In the genomic region with DNA sequence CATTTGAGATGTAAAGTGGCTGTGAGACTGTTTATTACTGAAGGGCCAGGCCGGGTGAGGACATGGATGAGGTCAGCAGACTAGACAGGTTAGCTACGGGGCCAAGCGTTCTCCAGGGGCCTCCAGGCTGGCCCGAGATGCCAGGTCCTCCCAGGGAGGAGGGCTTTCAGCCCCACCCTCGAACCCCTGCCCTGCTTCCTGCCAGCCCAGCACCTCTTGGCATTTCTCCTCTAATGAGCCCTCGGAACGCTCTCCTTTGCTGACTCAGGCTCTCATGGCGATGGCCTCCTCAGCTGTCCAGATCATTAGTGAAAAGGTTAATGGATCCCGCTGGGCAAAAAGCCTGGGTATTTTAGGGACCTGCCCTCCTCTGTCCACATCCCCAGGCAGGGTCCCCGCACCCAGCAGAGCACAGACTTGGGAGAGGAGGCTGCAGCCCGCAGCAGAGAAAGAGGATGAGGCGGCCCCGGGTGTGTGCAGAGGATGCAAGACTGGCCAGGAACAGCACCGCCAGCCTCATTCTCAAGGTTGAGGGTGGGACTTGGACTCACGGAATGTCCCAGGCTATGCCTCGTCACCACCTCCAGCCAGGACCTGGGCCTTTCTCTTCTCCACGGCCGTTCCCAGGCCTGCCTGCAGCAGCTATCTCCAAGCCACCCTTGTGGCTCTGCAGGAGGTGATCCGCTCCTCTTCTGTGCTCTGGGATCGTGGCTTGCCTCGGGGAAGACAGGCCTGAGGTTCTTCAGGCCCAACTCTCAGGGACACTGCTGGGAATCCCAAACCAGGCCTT, we compare ENCODE assay signal across 22 cellular contexts. TPM values are rescaled to one million over a fixed set of nuclear protein-coding genes. Genes with fewer than 3 reads are reported as not detected.
"Had no signal": no experiment of that assay in that cellular context is flagged by ENCODE, and none has a peak within 500 bp of the region (broad histone marks: within the 10 kb centered on the region; RNA-seq: fewer than 3 reads in every experiment).

No MANE protein-coding gene starts in this region.

- H3K9me3 ChIP-seq: left ventricle myocardium inferior, prostate gland, right atrium auricular region, SK-N-SH, thyroid gland had no signal

- H3K36me3 ChIP-seq: heart right ventricle, left ventricle myocardium inferior, prostate gland, right atrium auricular region, thyroid gland had no signal

- H3K27me3 ChIP-seq: right atrium auricular region, thyroid gland had no signal

- DNase-seq: activated CD4-positive, alpha-beta memory T cell treated with anti-CD3 and anti-CD28 coated beads, Interleukin-2, amount 10 ng/mL, durations not matched to agents 7 days and 5 days; activated CD4-positive, alpha-beta T cell treated with anti-CD3 and anti-CD28 coated beads, Interleukin-2, amount 10 ng/mL, durations not matched to agents 24 days and 14 days; activated gamma-delta T cell treated with Interleukin-2 at 50 U/mL for 16 hours; activated naive CD8-positive, alpha-beta T cell treated with anti-CD3 and anti-CD28 coated beads, Interleukin-2, amount 10 ng/mL, durations not matched to agents 7 days and 5 days; amniotic stem cell; cerebellar nuclear complex; heart right ventricle; left ventricle myocardium inferior; SK-N-SH; stimulated activated CD4-positive, alpha-beta T cell treated with anti-CD3 and anti-CD28 coated beads, Interleukin-12 subunit alpha, Interleukin-12 subunit beta, amount 100 ng/mL, for 4 hours; stimulated activated CD4-positive, alpha-beta T cell treated with anti-CD3 and anti-CD28 coated beads, Interleukin-4, amount 100 ng/mL, for 4 hours; substantia nigra; T-helper 2 cell; thyroid gland had no signal

- H3K4me2 ChIP-seq: SK-N-SH had no signal

- H3K27ac Mint-ChIP-seq: activated CD4-positive, alpha-beta memory T cell treated with anti-CD3 and anti-CD28 coated beads, Interleukin-2, amount 10 ng/mL, durations not matched to agents 7 days and 5 days; activated CD4-positive, alpha-beta T cell treated with anti-CD3 and anti-CD28 coated beads, Interleukin-2, amount 10 ng/mL, durations not matched to agents 24 days and 14 days; activated naive CD8-positive, alpha-beta T cell treated with anti-CD3 and anti-CD28 coated beads, Interleukin-2, amount 10 ng/mL, durations not matched to agents 7 days and 5 days; memory B cell; stimulated activated naive CD8-positive, alpha-beta T cell treated with anti-CD3 and anti-CD28 coated beads, Interleukin-15, Interleukin-2, amounts not matched to agents 100 ng/mL and 50 ng/mL, for 24 hours had no signal

- H3K4me1 Mint-ChIP-seq: activated CD4-positive, alpha-beta memory T cell treated with anti-CD3 and anti-CD28 coated beads, Interleukin-2, amount 10 ng/mL, durations not matched to agents 7 days and 5 days; activated CD4-positive, alpha-beta T cell treated with anti-CD3 and anti-CD28 coated beads, Interleukin-2, amount 10 ng/mL, durations not matched to agents 24 days and 14 days; activated naive CD8-positive, alpha-beta T cell treated with anti-CD3 and anti-CD28 coated beads, Interleukin-2, amount 10 ng/mL, durations not matched to agents 7 days and 5 days; memory B cell had no signal

- H3K27me3 Mint-ChIP-seq: activated CD4-positive, alpha-beta memory T cell treated with anti-CD3 and anti-CD28 coated beads, Interleukin-2, amount 10 ng/mL, durations not matched to agents 7 days and 5 days; activated CD4-positive, alpha-beta T cell treated with anti-CD3 and anti-CD28 coated beads, Interleukin-2, amount 10 ng/mL, durations not matched to agents 24 days and 14 days; activated naive CD8-positive, alpha-beta T cell treated with anti-CD3 and anti-CD28 coated beads, Interleukin-2, amount 10 ng/mL, durations not matched to agents 7 days and 5 days; memory B cell; stimulated activated naive CD8-positive, alpha-beta T cell treated with anti-CD3 and anti-CD28 coated beads, Interleukin-15, Interleukin-2, amounts not matched to agents 100 ng/mL and 50 ng/mL, for 24 hours had no signal

- FAIRE-seq: bronchial epithelial cell, endometrium had no signal

- H3K9ac ChIP-seq: SK-N-SH had no signal

- H3K9me3 Mint-ChIP-seq: activated CD4-positive, alpha-beta memory T cell treated with anti-CD3 and anti-CD28 coated beads, Interleukin-2, amount 10 ng/mL, durations not matched to agents 7 days and 5 days; activated CD4-positive, alpha-beta T cell treated with anti-CD3 and anti-CD28 coated beads, Interleukin-2, amount 10 ng/mL, durations not matched to agents 24 days and 14 days; activated naive CD8-positive, alpha-beta T cell treated with anti-CD3 and anti-CD28 coated beads, Interleukin-2, amount 10 ng/mL, durations not matched to agents 7 days and 5 days; stimulated activated naive CD8-positive, alpha-beta T cell treated with anti-CD3 and anti-CD28 coated beads, Interleukin-15, Interleukin-2, amounts not matched to agents 100 ng/mL and 50 ng/mL, for 24 hours had no signal

- H3K4me1 ChIP-seq: heart right ventricle, left ventricle myocardium inferior, prostate gland, right atrium auricular region, thyroid gland had no signal

- H3K4me3 ChIP-seq: heart right ventricle, left ventricle myocardium inferior, prostate gland, right atrium auricular region, thyroid gland had no signal

- H3K27ac ChIP-seq: heart right ventricle, left ventricle myocardium inferior, prostate gland, right atrium auricular region, thyroid gland, VCaP had no signal

- H3K36me3 Mint-ChIP-seq: activated naive CD8-positive, alpha-beta T cell treated with anti-CD3 and anti-CD28 coated beads, Interleukin-2, amount 10 ng/mL, durations not matched to agents 7 days and 5 days; memory B cell had no signal

- H3K4me3 Mint-ChIP-seq: activated CD4-positive, alpha-beta memory T cell treated with anti-CD3 and anti-CD28 coated beads, Interleukin-2, amount 10 ng/mL, durations not matched to agents 7 days and 5 days; activated CD4-positive, alpha-beta T cell treated with anti-CD3 and anti-CD28 coated beads, Interleukin-2, amount 10 ng/mL, durations not matched to agents 24 days and 14 days; activated naive CD8-positive, alpha-beta T cell treated with anti-CD3 and anti-CD28 coated beads, Interleukin-2, amount 10 ng/mL, durations not matched to agents 7 days and 5 days; memory B cell; stimulated activated naive CD8-positive, alpha-beta T cell treated with anti-CD3 and anti-CD28 coated beads, Interleukin-15, Interleukin-2, amounts not matched to agents 100 ng/mL and 50 ng/mL, for 24 hours had no signal

- ATAC-seq: activated CD4-positive, CD25-positive, alpha-beta regulatory T cell treated with anti-CD3 and anti-CD28 coated beads, Interleukin-2, amount 50 U/mL, for 24 hours had no signal

RNA-seq across cellular contexts. Expression of a gene that starts 22.9 kb away (rescaled TPM):
- total RNA-seq: activated CD4-positive, alpha-beta memory T cell treated with anti-CD3 and anti-CD28 coated beads, Interleukin-2, amount 10 ng/mL, durations not matched to agents 7 days and 5 days; activated CD4-positive, alpha-beta T cell treated with anti-CD3 and anti-CD28 coated beads, Interleukin-2, amount 10 ng/mL, durations not matched to agents 24 days and 14 days; activated naive CD8-positive, alpha-beta T cell treated with anti-CD3 and anti-CD28 coated beads, Interleukin-2, amount 10 ng/mL, durations not matched to agents 7 days and 5 days had no signal
